1 cellular context compared by ENCODE assay signal in genomic region chr7:55187701-55188491, GRCh38.
TF ChIP-seq lines count a peak whose summit lies in the region.

No MANE protein-coding gene starts in this region.

TF ChIP-seq in HepG2, 621 proteins besides CTCF, POLR2A, EP300 and RAD21 (continued from another document):
- TF ChIP-seq MAFK (conservative IDR thresholded peaks at IDR 0.05 in 1 of 2, IDR thresholded peaks at IDR 0.05 in 1 of 2; ENCODE audit: low read length in 2 of 2) (no peak), FOXP4 (CRISPR knock-in tag; IDR thresholded peaks at IDR 0.05) (no peak; the same call in 1 of the 2 replicates), ZMAT5 (CRISPR knock-in tag; IDR thresholded peaks at IDR 0.05; ENCODE audit: borderline replicate concordance, low read depth) (no peak), ASH2L (IDR thresholded peaks at IDR 0.05; ENCODE audit: insufficient read length, low read depth, low read length) (no peak), FOSL1 (CRISPR knock-in tag; IDR thresholded peaks at IDR 0.05; ENCODE audit: borderline replicate concordance) (no peak), AKAP8 (CRISPR knock-in tag; IDR thresholded peaks at IDR 0.05) (no peak), GATAD2A (CRISPR knock-in tag; IDR thresholded peaks at IDR 0.05) (peak; percentile 5; the same call in 1 of the 2 replicates), GRHL1 (CRISPR knock-in tag; conservative IDR thresholded peaks at IDR 0.05) (no peak), ZNF75D (CRISPR knock-in tag; IDR thresholded peaks at IDR 0.05; ENCODE audit: borderline replicate concordance) (no peak), AHR (CRISPR knock-in tag; IDR thresholded peaks at IDR 0.05) (no peak), ZNF577 (CRISPR knock-in tag; IDR thresholded peaks at IDR 0.05; ENCODE audit: borderline replicate concordance, low read depth) (no peak), GPN1 (CRISPR knock-in tag; IDR thresholded peaks at IDR 0.05; ENCODE audit: borderline replicate concordance) (no peak), ISX (CRISPR knock-in tag; conservative IDR thresholded peaks at IDR 0.05) (no peak)
TF ChIP-seq in HepG2: peak in this region for 49.
